8 cellular contexts compared by ENCODE assay signal in the genomic region with DNA sequence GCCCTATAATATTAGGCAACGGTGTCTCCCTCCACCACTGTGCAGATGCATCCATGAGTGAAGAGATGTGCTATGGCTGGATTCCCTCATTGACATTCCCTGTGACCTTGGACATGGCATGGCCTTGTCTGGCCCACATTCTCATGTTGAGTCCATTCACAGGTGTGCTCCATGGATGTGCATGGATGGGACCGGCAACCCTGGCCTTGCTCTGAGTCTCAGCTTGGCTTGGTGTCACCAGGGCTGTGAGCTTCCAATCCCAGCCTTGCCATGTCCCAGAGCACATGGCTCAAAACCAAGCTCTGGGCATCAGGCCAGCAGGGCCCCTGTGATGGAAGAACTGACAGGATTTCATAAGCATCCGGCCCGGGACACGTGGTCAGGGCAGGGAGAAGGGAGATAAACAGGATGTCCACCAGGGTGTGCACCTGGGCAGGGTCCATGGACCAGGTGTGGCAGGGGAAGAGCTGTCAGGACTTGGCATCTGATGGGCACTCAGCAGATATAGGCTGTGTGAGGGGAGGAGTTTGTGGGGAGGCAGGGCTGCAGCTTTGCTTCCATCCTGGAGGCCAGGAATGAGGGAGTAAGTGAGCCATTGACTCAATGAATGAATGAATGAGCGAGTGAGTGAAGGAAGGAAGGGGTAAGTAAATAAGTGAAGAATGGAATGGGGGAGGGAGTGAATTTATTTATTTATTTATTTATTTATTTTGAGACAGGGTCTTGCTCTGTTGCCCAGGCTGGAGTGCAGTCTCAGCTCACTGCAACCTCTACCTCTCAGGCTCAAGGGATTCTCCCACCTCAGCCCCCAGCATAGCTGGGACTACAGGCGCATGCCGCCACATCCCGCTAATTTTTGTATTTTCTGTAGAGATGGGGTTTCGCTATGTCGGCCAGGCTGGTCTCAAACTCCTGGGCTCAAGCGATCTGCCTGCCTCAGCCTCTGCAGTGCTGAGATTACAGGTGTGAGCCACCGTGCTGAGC. TPM values are rescaled to one million over a fixed set of nuclear protein-coding genes. Genes with fewer than 3 reads are reported as not detected.
A peak's percentile ranks its signal among the peaks of the same experiment; 100 is the strongest.
DNase-seq lines count a peak whose midpoint lies in the region; ATAC-seq and TF ChIP-seq lines count a peak whose summit lies in the region.

No MANE protein-coding gene starts in this region.

- TF ChIP-seq CTCF in gastrocnemius medialis (IDR thresholded peaks at IDR 0.05 in 4 of 5, conservative IDR thresholded peaks at IDR 0.05 in 1 of 5), result no peak

- H3K9me3 ChIP-seq in gastrocnemius medialis, result no peaks in the 10 kb centered on the region

- no peak overlapping the region for H3K27ac ChIP-seq in gastrocnemius medialis

- no peaks in the 10 kb centered on the region for H3K4me1 ChIP-seq in gastrocnemius medialis

- ATAC-seq in Right ventricle myocardium superior (ENCODE audit: poor library complexity), result peak; percentile 94
- peak; percentile 46 to 77 for ATAC-seq in gastrocnemius medialis
- no peak for ATAC-seq in HG03469 (IDR thresholded peaks at IDR 0.05; ENCODE audit: unreplicated experiment)

- H3K36me3 ChIP-seq in gastrocnemius medialis, result no peaks in the 10 kb centered on the region

- intact Hi-C loops in Right ventricle myocardium superior (cut with DNase I), result no loop called here
- intact Hi-C loops in gastrocnemius medialis (cut with DNase I; ENCODE audit: low total_unique reads), result no loop called here

- H3K4me3 ChIP-seq in gastrocnemius medialis, result no peak overlapping the region

- no peak for TF ChIP-seq POLR2A in gastrocnemius medialis (IDR thresholded peaks at IDR 0.05)

- DNase-seq in C1 segment of cervical spinal cord (lab: John Stamatoyannopoulos, UW) (peak in 11 of 14 donors; percentile 24 to 87 (median 56)), H4 (ENCODE audit: low spot score) (peak; percentile 98), NCI-H748 (lab: John Stamatoyannopoulos, UW; ENCODE audit: unreplicated experiment) (peak; percentile 82), Right ventricle myocardium superior (peak; percentile 92), gastrocnemius medialis (peak; percentile 34 to 65), DMS114 treated with DMSO at 0.1 percent for 48 hours (lab: John Stamatoyannopoulos, UW; ENCODE audit: unreplicated experiment) (no peak)
- DNase-seq in activated T-helper 9 cell treated with anti-CD3 and anti-CD28 coated beads, Interleukin-2, amount 50 U/mL, for 16 hours (ENCODE audit: low read depth), result peak; percentile 18

- in situ Hi-C loops in gastrocnemius medialis (cut with MboI; ENCODE audit: low sequenced_read_pairs in 4 of 4), result no loop called here

- no peaks in the 10 kb centered on the region for H3K27me3 ChIP-seq in gastrocnemius medialis

RNA-seq across cellular contexts. Expression of gene NRSN2, which starts 15.7 kb away (rescaled TPM):
- total RNA-seq in H4 (2014; rRNA removed; shearing (Covaris generic)), result 69.6 and 72.8 TPM in 2 replicates
- 14.5 TPM for total RNA-seq in Right ventricle myocardium superior
- 1 to 10 TPM; 1.3 to 4.7 (median 2.2) TPM for total RNA-seq in gastrocnemius medialis

RNA-seq across cellular contexts. Expression of gene TRIB3, which starts 18.0 kb away (rescaled TPM):
- 69.2 and 99.3 TPM in 2 replicates for total RNA-seq in H4 (2014; rRNA removed; shearing (Covaris generic))
- total RNA-seq in Right ventricle myocardium superior (0.67 TPM), gastrocnemius medialis (1 to 10 TPM in 2 of 4 donors, under 1 TPM in 1, not detected in 1; 0.58 to 3.0 (median 2.4) TPM)

RNA-seq across cellular contexts. Expression of gene SOX12, which starts 37.2 kb away (rescaled TPM):
- total RNA-seq in H4 (2014; rRNA removed; shearing (Covaris generic)), result 1.9 and 2.2 TPM in 2 replicates
- total RNA-seq in Right ventricle myocardium superior (16.2 TPM), gastrocnemius medialis (1 to 10 TPM in 1 of 4 donors, under 1 TPM in 3; 0.15 to 1.4 (median 0.65) TPM)

RNA-seq across cellular contexts. Expression of gene RBCK1, which starts 45.5 kb away (rescaled TPM):
- 91.7 and 95.5 TPM in 2 replicates for total RNA-seq in H4 (2014; rRNA removed; shearing (Covaris generic))
- total RNA-seq in Right ventricle myocardium superior, result 44.2 TPM
- 10 to 100 TPM; 38.6 to 76.5 (median 62.6) TPM for total RNA-seq in gastrocnemius medialis

Comparison
In these comparisons a context has a peak if more than half of its experiments do, and no peak if none do; other contexts are left out.
1. RNA of gene TRIB3, which starts 18.0 kb away (total RNA-seq): 69.2 to 99.3 TPM in H4; 0.58 to 3.0 TPM in gastrocnemius medialis and 0.67 TPM in Right ventricle myocardium superior (single experiment); every median in the first group is over 10 times any median in the second.